Comparison of ENCODE assay signal across 1 cellular context in the genomic region with DNA sequence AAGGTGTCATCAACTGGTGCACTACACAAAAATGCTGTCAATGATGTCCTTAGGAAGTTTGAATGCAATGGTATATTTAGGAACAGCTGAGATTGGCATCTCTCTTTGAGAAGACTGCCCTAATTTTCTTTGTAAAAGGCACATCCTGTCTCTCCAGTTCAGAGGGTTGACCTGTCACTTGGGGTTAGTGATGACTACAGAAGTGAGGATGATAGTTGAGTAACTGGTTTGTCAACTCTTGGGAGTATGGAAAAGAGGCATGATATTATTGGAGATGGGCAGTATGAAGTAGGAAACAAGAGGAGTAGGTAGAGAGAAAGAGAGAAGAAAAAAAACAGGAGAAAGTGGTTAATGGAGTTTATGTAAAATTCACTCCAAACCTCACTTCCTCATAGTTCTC.
TF ChIP-seq lines count a peak whose summit lies in the region.

No MANE protein-coding gene starts in this region.

TF ChIP-seq in HCT116, 20 proteins besides CTCF, POLR2A, EP300 and RAD21:
- TF ChIP-seq SP1 (IDR thresholded peaks at IDR 0.05; ENCODE audit: low read depth): 0 out of 2 replicates have a peak, but pooled peaks have one; percentile 22
- TF ChIP-seq EZH2 (IDR thresholded peaks at IDR 0.05): no peak
